Comparison of ENCODE assay signal across 8 cellular contexts in the genomic region with DNA sequence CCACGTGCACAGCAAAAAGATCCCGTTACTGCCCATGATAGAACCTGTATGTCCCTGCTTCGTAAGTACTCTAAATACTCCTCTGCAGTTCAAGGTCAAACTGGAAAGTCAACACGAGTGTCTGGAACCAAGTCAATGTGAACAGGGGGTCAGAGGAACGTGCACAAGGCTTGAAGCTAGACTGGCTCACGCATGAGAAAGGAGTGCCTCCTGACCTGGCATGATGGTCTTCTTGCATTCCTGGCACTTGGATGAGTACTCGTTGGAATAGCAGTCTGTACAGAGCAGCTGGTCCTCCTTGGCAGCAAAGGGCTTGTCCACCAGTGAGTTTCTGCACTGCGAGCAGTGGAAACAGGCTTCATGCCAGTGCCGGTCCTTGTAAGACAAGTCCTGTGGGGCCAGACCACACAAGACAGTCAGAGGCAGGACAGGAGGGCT. TPM values are rescaled to one million over a fixed set of nuclear protein-coding genes. Genes with fewer than 3 reads are reported as not detected.
DNase-seq lines count a peak whose midpoint lies in the region; ATAC-seq and TF ChIP-seq lines count a peak whose summit lies in the region.

No MANE protein-coding gene starts in this region.

- H3K9me3 Mint-ChIP-seq in MCF 10A (ENCODE audit: unreplicated experiment) = no peaks in the 10 kb centered on the region

- WGBS in body of pancreas, 2 donors = 34 to 40% methylated on average over 5 to 9 of the region's 9 CpGs

- H3K27ac Mint-ChIP-seq in MCF 10A (ENCODE audit: low read depth, unreplicated experiment) = no peak overlapping the region

- H3K9me3 ChIP-seq in breast epithelium = no peaks in the 10 kb centered on the region
- no peaks in the 10 kb centered on the region for H3K9me3 ChIP-seq in body of pancreas
- H3K9me3 ChIP-seq in lower lobe of right lung = no peaks in the 10 kb centered on the region
- H3K9me3 ChIP-seq in vagina = no peaks in the 10 kb centered on the region

- H3K36me3 ChIP-seq in breast epithelium = no peaks in the 10 kb centered on the region
- no peaks in the 10 kb centered on the region for H3K36me3 ChIP-seq in body of pancreas (replicated peaks in 1 of 2; ENCODE audit: insufficient read depth in 1 of 2, low read depth in 2 of 2)
- H3K36me3 ChIP-seq in lower lobe of right lung = no peaks in the 10 kb centered on the region
- H3K36me3 ChIP-seq in vagina = no peaks in the 10 kb centered on the region

- POLR2A ChIA-PET in MCF 10A (lab: Yijun Ruan, JAX) = no interaction called here

- TF ChIP-seq CTCF in breast epithelium (IDR thresholded peaks at IDR 0.05) = no peak
- no peak for TF ChIP-seq CTCF in MCF 10A (IDR thresholded peaks at IDR 0.05; ENCODE audit: unreplicated experiment)
- no peak for TF ChIP-seq CTCF in body of pancreas (IDR thresholded peaks at IDR 0.05)
- TF ChIP-seq CTCF in lower lobe of right lung (IDR thresholded peaks at IDR 0.05) = no peak
- no peak for TF ChIP-seq CTCF in vagina (IDR thresholded peaks at IDR 0.05)

- no peak for TF ChIP-seq POLR2A in breast epithelium (IDR thresholded peaks at IDR 0.05)
- no peak for TF ChIP-seq POLR2A in body of pancreas (IDR thresholded peaks at IDR 0.05)
- no peak for TF ChIP-seq POLR2A in vagina (IDR thresholded peaks at IDR 0.05)

- no peak overlapping the region for H3K4me3 Mint-ChIP-seq in MCF 10A (ENCODE audit: unreplicated experiment)

- H3K4me1 ChIP-seq in breast epithelium = peaks cover 0 to 16% of the 10 kb centered on the region in 2 donors
- peaks cover 6% of the 10 kb centered on the region for H3K4me1 ChIP-seq in body of pancreas
- H3K4me1 ChIP-seq in lower lobe of right lung = peaks cover 25% of the 10 kb centered on the region
- H3K4me1 ChIP-seq in vagina = peaks cover 35% of the 10 kb centered on the region

- H3K4me1 Mint-ChIP-seq in MCF 10A (ENCODE audit: insufficient read depth, unreplicated experiment) = peaks cover 4% of the 10 kb centered on the region

- ATAC-seq in body of pancreas (peak; percentile 10), lower lobe of right lung (peak in 1 of 2 donors; percentile 51)

- H3K27me3 ChIP-seq in breast epithelium (peaks cover 0 to 2% of the 10 kb centered on the region in 2 donors), body of pancreas (no peaks in the 10 kb centered on the region), lower lobe of right lung (ENCODE audit: low read depth) (no peaks in the 10 kb centered on the region), vagina (no peaks in the 10 kb centered on the region)

- H3K27ac ChIP-seq in breast epithelium (peak overlapping the region; percentile 82 to 96), body of pancreas (peak overlapping the region in 1 of 4 donors; percentile 12), lower lobe of right lung (peak overlapping the region; percentile 63), vagina (peak overlapping the region; percentile 59)

- CTCF ChIA-PET in MCF 10A (lab: Yijun Ruan, JAX) = interaction anchor here (1.4 kb wide), 1 partner anchor 23 kb away, joined by 3 read pairs; no protein-coding TSS in a partner anchor

- H3K36me3 Mint-ChIP-seq in MCF 10A (ENCODE audit: insufficient read depth, unreplicated experiment) = peaks cover 96% of the 10 kb centered on the region

- BruUV-seq in MCF 10A (replicated peaks; lab: Mats Ljungman, UMichigan) = no TSS peak

- H3K4me3 ChIP-seq in breast epithelium (no peak overlapping the region), body of pancreas (no peak overlapping the region), lower lobe of right lung (no peak overlapping the region), vagina (no peak overlapping the region)

- peak in 1 of 2 donors; percentile 53 for DNase-seq in breast epithelium (ENCODE audit: low spot score in 2 of 2)
- DNase-seq in MCF 10A (ENCODE audit: unreplicated experiment) = no peak
- peak in 3 of 4 donors; percentile 12 to 24 (median 23) for DNase-seq in body of pancreas
- peak; percentile 49 for DNase-seq in lower lobe of right lung
- no peak for DNase-seq in vagina (ENCODE audit: extremely low spot score in 2 of 2)
- no peak for DNase-seq in SIG-M5 (lab: John Stamatoyannopoulos, UW)
- DNase-seq in NCI-H187 treated with DMSO at 0.1 percent for 48 hours (lab: John Stamatoyannopoulos, UW) = no peak
- no peak for DNase-seq in HK-2 (ENCODE audit: unreplicated experiment)

- intact Hi-C loops in breast epithelium (cut with DNase I; ENCODE audit: low total_unique reads) = no loop called here
- intact Hi-C loops in MCF 10A (cut with micrococcal nuclease) = no loop called here
- intact Hi-C loops in body of pancreas (cut with DNase I) = loop anchor here (5.0 kb wide), 1 partner anchor 154 kb away; no protein-coding TSS in a partner anchor
- intact Hi-C loops in lower lobe of right lung (cut with DNase I) = no loop called here
- intact Hi-C loops in vagina (cut with DNase I) = loop anchor here (5.0 kb wide), 1 partner anchor 149 kb away; no protein-coding TSS in a partner anchor

- no peaks in the 10 kb centered on the region for H3K27me3 Mint-ChIP-seq in MCF 10A (ENCODE audit: insufficient read depth, unreplicated experiment)

RNA-seq across cellular contexts. Expression of gene FHL2, which starts 25.5 kb away (rescaled TPM):
- total RNA-seq in breast epithelium (100 to 1,000 TPM in 1 of 3 donors, 10 to 100 TPM in 2; 20.0 to 128 (median 98.2) TPM), MCF 10A (2022) (77.3 and 93.2 TPM in 2 replicates), body of pancreas (10 to 100 TPM in 1 of 2 donors, 1 to 10 TPM in 1; 3.6 to 21.8 TPM), lower lobe of right lung (5.5 TPM), vagina (62.1 TPM)

RNA-seq across cellular contexts. Expression of gene C2orf49, which starts 36.0 kb away (rescaled TPM):
- total RNA-seq in breast epithelium = 10 to 100 TPM; 20.0 to 31.6 (median 23.0) TPM
- total RNA-seq in MCF 10A (2022) = 24.2 and 24.5 TPM in 2 replicates
- 10 to 100 TPM in 1 of 2 donors, 1 to 10 TPM in 1; 7.9 to 15.3 TPM for total RNA-seq in body of pancreas
- 18.3 TPM for total RNA-seq in lower lobe of right lung
- total RNA-seq in vagina = 14.0 TPM

RNA-seq across cellular contexts. Expression of gene TGFBRAP1, which starts 43.8 kb away (rescaled TPM):
- total RNA-seq in breast epithelium (10 to 100 TPM; 24.6 to 29.8 (median 28.5) TPM), MCF 10A (2022) (16.8 and 19.3 TPM in 2 replicates), body of pancreas (10 to 100 TPM; 11.2 to 12.9 TPM), lower lobe of right lung (19.4 TPM), vagina (20.1 TPM)

Comparison
In these comparisons a context has a peak if more than half of its experiments do, and no peak if none do; other contexts are left out.
1. DNase-seq: peak in body of pancreas (3 of 4) and lower lobe of right lung (single experiment); none in MCF 10A (single experiment), vagina (0 of 2), SIG-M5 (single experiment), NCI-H187 treated with DMSO at 0.1 percent for 48 hours (single experiment) and HK-2 (single experiment).
2. intact Hi-C loops: an anchor here in body of pancreas (5.0 kb wide) and vagina (5.0 kb wide); none called in breast epithelium, MCF 10A and lower lobe of right lung.